In genomic region chr5:151041577-151042268, GRCh38 we compare ENCODE assay signal across 20 cellular contexts. TPM values are rescaled to one million over a fixed set of nuclear protein-coding genes. Genes with fewer than 3 reads are reported as not detected.
DNase-seq lines count a peak whose midpoint lies in the region; ATAC-seq, FAIRE-seq and TF ChIP-seq lines count a peak whose summit lies in the region.
"Had no signal": no experiment of that assay in that cellular context is flagged by ENCODE, and none has a peak within 500 bp of the region (broad histone marks: within the 10 kb centered on the region; RNA-seq: fewer than 3 reads in every experiment).

No MANE protein-coding gene starts in this region.

- POLR2A ChIA-PET in PC-9 (lab: Charles Lee; ENCODE audit: unreplicated experiment) = interaction anchor here (0.5 to 0.7 kb wide), 2 partner anchors 147 to 729 kb away, joined by 4 to 7 read pairs; no protein-coding TSS in a partner anchor

- H3K36me3 ChIP-seq in PC-9 (ENCODE audit: low read depth) (0 out of 2 replicates have a peak, but pooled peaks cover 13% of the 10 kb centered on the region), bronchial epithelial cell (ENCODE audit: control insufficient read depth, insufficient read depth, low read length) (peaks cover 21% of the 10 kb centered on the region), spleen (peaks cover 0 to 100% (median 98%) of the 10 kb centered on the region in 6 donors)

- ATAC-seq in GM21528 (IDR thresholded peaks at IDR 0.05; ENCODE audit: low FRiP score, unreplicated experiment) (no peak), GM21619 (IDR thresholded peaks at IDR 0.05; ENCODE audit: unreplicated experiment) (no peak)
- ATAC-seq: activated CD4-positive, alpha-beta T cell treated with anti-CD3 and anti-CD28 coated beads for 36 hours; naive thymus-derived CD4-positive, alpha-beta T cell had no signal

- peaks cover 47% of the 10 kb centered on the region for H3F3A ChIP-seq in PC-9 (ENCODE audit: insufficient read depth, low read depth)

- 91 to 94% (median 93%) methylated on average over 11 of the region's 11 CpGs for WGBS in spleen, 5 donors

- TF ChIP-seq POLR2A in spleen (IDR thresholded peaks at IDR 0.05) = no peak

- no peaks in the 10 kb centered on the region for H4K20me1 ChIP-seq in PC-9 (ENCODE audit: insufficient read depth)

- CTCF ChIA-PET in PC-9 (lab: Charles Lee) = interaction anchor here (0.6 to 2.3 kb wide), 6 partner anchors 19 to 260 kb away, joined by 3 to 16 read pairs (median 7); partner anchors contain the start of gene GPX3

- BruUV-seq in PC-9 (replicated peaks; lab: Mats Ljungman, UMichigan) = no TSS peak

- no peak for FAIRE-seq in bronchial epithelial cell (lab: Jason Lieb, UNC)
- FAIRE-seq: GM19239 had no signal

- H3K4me2 ChIP-seq in PC-9 = peak overlapping the region; percentile 63

- H3K4me3 ChIP-seq in PC-9 (no peak overlapping the region), bronchial epithelial cell (ENCODE audit: low read depth, low read length) (no peak overlapping the region), spleen (no peak overlapping the region)
- H3K4me3 ChIP-seq: Peyer's patch had no signal

- H3K9me3 ChIP-seq in PC-9 (ENCODE audit: insufficient read depth, low read depth) = no peaks in the 10 kb centered on the region
- no peaks in the 10 kb centered on the region for H3K9me3 ChIP-seq in spleen
- H3K9me3 ChIP-seq: Peyer's patch had no signal

- H3K27me3 ChIP-seq in PC-9 (ENCODE audit: insufficient read depth, low read depth) (no peaks in the 10 kb centered on the region), bronchial epithelial cell (ENCODE audit: control insufficient read depth, insufficient read depth, low read length) (no peaks in the 10 kb centered on the region), spleen (replicated peaks in 1 of 7) (no peaks in the 10 kb centered on the region)
- H3K27me3 ChIP-seq: Peyer's patch had no signal

- no peak overlapping the region for H2AFZ ChIP-seq in PC-9

- intact Hi-C loops in PC-9 (cut with micrococcal nuclease; ENCODE audit: unreplicated experiment) = loop anchor here (2.0 to 5.0 kb wide), 2 partner anchors 21 to 239 kb away; partner anchors contain the start of gene GPX3
- intact Hi-C loops in spleen (cut with DNase I; ENCODE audit: low total_unique reads) = no loop called here

- H3K4me1 ChIP-seq in PC-9 (replicated peaks; ENCODE audit: insufficient read depth) (peaks cover 47% of the 10 kb centered on the region), spleen (peaks cover 14 to 44% (median 34%) of the 10 kb centered on the region in 6 donors)

- H3K9me2 ChIP-seq in PC-9 (ENCODE audit: insufficient read depth) = no peaks in the 10 kb centered on the region

- H3K27ac ChIP-seq in PC-9 (peak overlapping the region; percentile 89), spleen (no peak overlapping the region)

- TF ChIP-seq CTCF in PC-9 (conservative IDR thresholded peaks at IDR 0.05) (no peak; the same call in 1 of the 2 replicates), bronchial epithelial cell (IDR thresholded peaks at IDR 0.05; ENCODE audit: insufficient read depth, low read length, severe bottlenecking) (peak; percentile 11), spleen (IDR thresholded peaks at IDR 0.05 in 8 of 11, conservative IDR thresholded peaks at IDR 0.05 in 3 of 11) (no peak)

- no peaks in the 10 kb centered on the region; the same call in 1 of the 2 replicates for H3K79me2 ChIP-seq in PC-9 (ENCODE audit: low read depth)

- DNase-seq in PC-9 = peak; percentile 66 to 78
- DNase-seq in bronchial epithelial cell (ENCODE audit: low read depth) = peak; percentile 70
- peak; percentile 64 for DNase-seq in kidney tubule cell (ENCODE audit: low spot score)
- DNase-seq in spleen = peak; percentile 21
- DNase-seq in GM19240 (ENCODE audit: insufficient read length, low spot score) = no peak
- no peak for DNase-seq in activated CD8-positive, alpha-beta memory T cell treated with anti-CD3 and anti-CD28 coated beads, Interleukin-2, amount 50 U/mL, for 4 hours
- DNase-seq: activated CD4-positive, alpha-beta T cell treated with anti-CD3 and anti-CD28 coated beads for 36 hours; HFFc6; naive thymus-derived CD4-positive, alpha-beta T cell; NCI-H1048; NCI-H187; NCI-H2171 treated with DMSO at 0.1 percent for 48 hours; NCI-H524 treated with DMSO at 0.1 percent for 48 hours; stimulated activated CD4-positive, alpha-beta T cell treated with anti-CD3 and anti-CD28 coated beads, Interleukin-12 subunit alpha, Interleukin-12 subunit beta, amount 100 ng/mL, for 4 hours; stimulated activated CD4-positive, alpha-beta T cell treated with anti-CD3 and anti-CD28 coated beads, Interleukin-4, amount 100 ng/mL, for 24 hours; stimulated activated naive CD4-positive, alpha-beta T cell treated with Interleukin-2 at 50 U/mL for 16 hours had no signal

RNA-seq across cellular contexts. Expression of gene GPX3, which starts 21.3 kb away (rescaled TPM):
- 84.6 and 93.2 TPM in 2 replicates for total RNA-seq in PC-9 (2021)
- total RNA-seq in bronchial epithelial cell = 79.0 and 182 TPM in 2 replicates
- total RNA-seq in spleen = 100 to 1,000 TPM in 6 of 7 donors, 10 to 100 TPM in 1; 78.7 to 886 (median 416) TPM
- 100 to 1,000 TPM; 158 to 261 (median 256) TPM for polyA plus RNA-seq in spleen
- total RNA-seq: activated CD4-positive, alpha-beta T cell treated with anti-CD3 and anti-CD28 coated beads for 36 hours had no signal

RNA-seq across cellular contexts. Expression of gene TNIP1, which starts 39.1 kb away (rescaled TPM):
- total RNA-seq in PC-9 (2021) = 122 and 124 TPM in 2 replicates
- total RNA-seq in bronchial epithelial cell = 65.6 and 75.3 TPM in 2 replicates
- total RNA-seq in spleen = 100 to 1,000 TPM; 179 to 260 (median 218) TPM
- polyA plus RNA-seq in spleen = 100 to 1,000 TPM in 1 of 3 donors, 10 to 100 TPM in 2; 67.7 to 149 (median 95.9) TPM

Comparison
In these comparisons a context has a peak if more than half of its experiments do, and no peak if none do; other contexts are left out.
1. DNase-seq: peak in PC-9 (2 of 2), bronchial epithelial cell (single experiment), kidney tubule cell (single experiment) and spleen (single experiment); none in GM19240 (single experiment) and activated CD8-positive, alpha-beta memory T cell treated with anti-CD3 and anti-CD28 coated beads, Interleukin-2, amount 50 U/mL, for 4 hours (single experiment).